ENCODE assay signal across 27 cellular contexts in genomic region chr14:67853748-67854147, GRCh38. TPM values are rescaled to one million over a fixed set of nuclear protein-coding genes. Genes with fewer than 3 reads are reported as not detected.
DNase-seq lines count a peak whose midpoint lies in the region; ATAC-seq and TF ChIP-seq lines count a peak whose summit lies in the region.
"Had no signal": no experiment of that assay in that cellular context is flagged by ENCODE, and none has a peak within 500 bp of the region (broad histone marks: within the 10 kb centered on the region; RNA-seq: fewer than 3 reads in every experiment).

No MANE protein-coding gene starts in this region.

- ATAC-seq in left colon: peak; percentile 73
- ATAC-seq in stimulated activated memory B cell treated with anti-CD40 and anti-IgM and Interleukin-4, amounts not matched to agents 10 μg/mL and 1 μg/mL and 100 μg/mL, for 72 hours: peak; percentile 78
- ATAC-seq in HG02759 (IDR thresholded peaks at IDR 0.05; ENCODE audit: unreplicated experiment): no peak

- TF ChIP-seq CTCF in vagina (IDR thresholded peaks at IDR 0.05): no peak
- TF ChIP-seq CTCF in progenitor cell of endocrine pancreas (IDR thresholded peaks at IDR 0.05; ENCODE audit: unreplicated experiment): no peak

- no peaks in the 10 kb centered on the region for H3K9me3 ChIP-seq in vagina
- H3K9me3 ChIP-seq: BE2C, Peyer's patch, SK-N-SH had no signal

- peak overlapping the region; percentile 9 for H3K27ac Mint-ChIP-seq in stimulated activated memory B cell treated with anti-CD40 and anti-IgM and Interleukin-4, amounts not matched to agents 10 μg/mL and 1 μg/mL and 100 μg/mL, for 72 hours
- no peak overlapping the region for H3K27ac Mint-ChIP-seq in progenitor cell of endocrine pancreas
- H3K27ac Mint-ChIP-seq: activated naive CD4-positive, alpha-beta T cell treated with anti-CD3 and anti-CD28 coated beads, Interleukin-2, amount 50 U/mL, for 24 hours; activated T-helper 1 cell treated with anti-CD3 and anti-CD28 coated beads, Interleukin-12 subunit alpha, Interleukin-12 subunit beta, Interleukin-2, Interleukin-4 antibody, amounts not matched to agents 30 ng/mL and 10 ng/mL and 1 ng/mL, durations not matched to agents 14 hours and 24 hours and 36 hours; mesothelial cell of epicardium had no signal

- H3K27ac ChIP-seq in vagina: no peak overlapping the region
- H3K27ac ChIP-seq: GM23248, Peyer's patch had no signal

- no peaks in the 10 kb centered on the region for H3K27me3 ChIP-seq in vagina
- H3K27me3 ChIP-seq: BE2C, Peyer's patch had no signal

- peaks cover 33% of the 10 kb centered on the region for H3K4me1 Mint-ChIP-seq in stimulated activated memory B cell treated with anti-CD40 and anti-IgM and Interleukin-4, amounts not matched to agents 10 μg/mL and 1 μg/mL and 100 μg/mL, for 72 hours
- H3K4me1 Mint-ChIP-seq in progenitor cell of endocrine pancreas (ENCODE audit: low read depth): peaks cover 21% of the 10 kb centered on the region
- H3K4me1 Mint-ChIP-seq: nephron had no signal

- peaks cover 38% of the 10 kb centered on the region for H3K36me3 Mint-ChIP-seq in stimulated activated memory B cell treated with anti-CD40 and anti-IgM and Interleukin-4, amounts not matched to agents 10 μg/mL and 1 μg/mL and 100 μg/mL, for 72 hours
- H3K36me3 Mint-ChIP-seq in progenitor cell of endocrine pancreas (ENCODE audit: insufficient read depth): peaks cover 3% of the 10 kb centered on the region

- no peaks in the 10 kb centered on the region for H3K27me3 Mint-ChIP-seq in stimulated activated memory B cell treated with anti-CD40 and anti-IgM and Interleukin-4, amounts not matched to agents 10 μg/mL and 1 μg/mL and 100 μg/mL, for 72 hours
- H3K27me3 Mint-ChIP-seq in progenitor cell of endocrine pancreas: no peaks in the 10 kb centered on the region
- H3K27me3 Mint-ChIP-seq: activated naive CD4-positive, alpha-beta T cell treated with anti-CD3 and anti-CD28 coated beads, Interleukin-2, amount 50 U/mL, for 24 hours had no signal

- DNase-seq in SKM-1 treated with dmso at 0.1 percent for 144 hours (lab: John Stamatoyannopoulos, UW; ENCODE audit: unreplicated experiment) (peak; percentile 30), SKM-1 (lab: John Stamatoyannopoulos, UW; ENCODE audit: unreplicated experiment) (no peak), NOMO-1 treated with dmso at 0.1 percent for 144 hours (lab: John Stamatoyannopoulos, UW; ENCODE audit: unreplicated experiment) (peak; percentile 30), left colon (no peak), vagina (ENCODE audit: extremely low spot score in 2 of 2) (no peak), progenitor cell of endocrine pancreas (ENCODE audit: low spot score, unreplicated experiment) (no peak)
- DNase-seq: activated CD4-positive, alpha-beta T cell treated with anti-CD3 and anti-CD28 coated beads for 1 hour; BE2C; Calu3; effector CD4-positive, alpha-beta T cell; GM23248; IMR-90; kidney; NCI-H1930; NCI-H2227 treated with DMSO at 0.1 percent for 48 hours; NCI-H774; Peyer's patch; SK-N-SH; stimulated activated CD4-positive, alpha-beta T cell treated with anti-CD3 and anti-CD28 coated beads, Interleukin-4, amount 100 ng/mL, for 4 hours; T-helper 9 cell had no signal

- intact Hi-C loops in left colon (cut with DNase I, micrococcal nuclease) (loop anchor here in 1 of 2 donors (10.0 kb wide), 1 partner anchor 51 kb away; no protein-coding TSS in a partner anchor), vagina (cut with DNase I) (no loop called here)

- no peaks in the 10 kb centered on the region for H3K36me3 ChIP-seq in vagina
- H3K36me3 ChIP-seq: BE2C, Peyer's patch had no signal

- peak overlapping the region; percentile 30 for H3K4me3 Mint-ChIP-seq in stimulated activated memory B cell treated with anti-CD40 and anti-IgM and Interleukin-4, amounts not matched to agents 10 μg/mL and 1 μg/mL and 100 μg/mL, for 72 hours
- H3K4me3 Mint-ChIP-seq in progenitor cell of endocrine pancreas (ENCODE audit: low read depth): no peak overlapping the region
- H3K4me3 Mint-ChIP-seq: activated naive CD4-positive, alpha-beta T cell treated with anti-CD3 and anti-CD28 coated beads, Interleukin-2, amount 50 U/mL, for 24 hours; activated T-helper 1 cell treated with anti-CD3 and anti-CD28 coated beads, Interleukin-12 subunit alpha, Interleukin-12 subunit beta, Interleukin-2, Interleukin-4 antibody, amounts not matched to agents 30 ng/mL and 10 ng/mL and 1 ng/mL, durations not matched to agents 14 hours and 24 hours and 36 hours; mesothelial cell of epicardium; nephron had no signal

- no peak for TF ChIP-seq POLR2A in vagina (IDR thresholded peaks at IDR 0.05)

- no peak overlapping the region for H3K4me3 ChIP-seq in vagina
- H3K4me3 ChIP-seq: GM23248, Peyer's patch, smooth muscle cell had no signal

- H3K4me1 ChIP-seq in vagina: no peaks in the 10 kb centered on the region
- H3K4me1 ChIP-seq: BE2C, Peyer's patch had no signal

- peaks cover 3% of the 10 kb centered on the region for H3K9me3 Mint-ChIP-seq in stimulated activated memory B cell treated with anti-CD40 and anti-IgM and Interleukin-4, amounts not matched to agents 10 μg/mL and 1 μg/mL and 100 μg/mL, for 72 hours
- no peaks in the 10 kb centered on the region for H3K9me3 Mint-ChIP-seq in progenitor cell of endocrine pancreas (ENCODE audit: low read depth)
- H3K9me3 Mint-ChIP-seq: activated naive CD4-positive, alpha-beta T cell treated with anti-CD3 and anti-CD28 coated beads, Interleukin-2, amount 50 U/mL, for 24 hours; activated T-helper 1 cell treated with anti-CD3 and anti-CD28 coated beads, Interleukin-12 subunit alpha, Interleukin-12 subunit beta, Interleukin-2, Interleukin-4 antibody, amounts not matched to agents 30 ng/mL and 10 ng/mL and 1 ng/mL, durations not matched to agents 14 hours and 24 hours and 36 hours had no signal

RNA-seq across cellular contexts. Expression of gene RAD51B, which starts 34.2 kb away (rescaled TPM):
- 10 to 100 TPM; 13.7 to 16.8 TPM for total RNA-seq in left colon
- 28.5 TPM for total RNA-seq in vagina
- total RNA-seq in progenitor cell of endocrine pancreas: 24.7 and 24.9 TPM in 2 replicates

RNA-seq across cellular contexts. Expression of gene ZFYVE26, which starts 37.4 kb away (rescaled TPM):
- total RNA-seq in left colon: 10 to 100 TPM; 19.9 to 20.7 TPM
- 30.2 TPM for total RNA-seq in vagina
- 33.9 and 34.8 TPM in 2 replicates for total RNA-seq in progenitor cell of endocrine pancreas

Comparison
In these comparisons a context has a peak if more than half of its experiments do, and no peak if none do; other contexts are left out.
1. DNase-seq: peak in SKM-1 treated with dmso at 0.1 percent for 144 hours (single experiment) and NOMO-1 treated with dmso at 0.1 percent for 144 hours (single experiment); none in SKM-1 (single experiment), left colon (0 of 2), vagina (0 of 2) and progenitor cell of endocrine pancreas (single experiment).